Comparison of ENCODE assay signal across 11 cellular contexts in the genomic region with DNA sequence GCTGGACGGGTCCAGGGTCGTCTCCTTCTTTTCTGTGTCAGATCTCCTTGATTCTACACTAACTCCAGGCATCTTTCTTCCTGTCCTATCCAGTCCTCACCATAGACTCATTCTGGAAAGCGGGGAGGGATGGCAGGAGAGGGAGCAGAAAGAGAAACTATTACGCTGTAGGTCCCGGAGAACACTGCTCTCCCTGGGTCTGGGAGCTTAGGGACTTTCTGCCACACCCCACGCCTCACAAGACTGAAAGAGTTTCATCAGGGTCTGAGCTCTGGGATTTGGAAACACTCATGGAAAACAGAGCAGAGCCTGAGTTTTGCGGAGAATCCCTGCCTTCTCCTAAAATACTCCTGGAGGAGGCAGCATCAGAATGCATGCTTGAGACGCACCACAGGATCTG. TPM values are rescaled to one million over a fixed set of nuclear protein-coding genes. Genes with fewer than 3 reads are reported as not detected.
A peak's percentile ranks its signal among the peaks of the same experiment; 100 is the strongest.
DNase-seq lines count a peak whose midpoint lies in the region; ATAC-seq and TF ChIP-seq lines count a peak whose summit lies in the region.
"Had no signal": no experiment of that assay in that cellular context is flagged by ENCODE, and none has a peak within 500 bp of the region (broad histone marks: within the 10 kb centered on the region; RNA-seq: fewer than 3 reads in every experiment).

No MANE protein-coding gene starts in this region.

- 42% methylated on average over 8 of the region's 8 CpGs for WGBS in esophagus muscularis mucosa

- no peak overlapping the region for H3K4me2 ChIP-seq in neural progenitor cell

- intact Hi-C loops in breast epithelium (cut with DNase I; ENCODE audit: low total_unique reads): loop anchor here (10.0 kb wide), 1 partner anchor 184 kb away; no protein-coding TSS in a partner anchor
- intact Hi-C loops in MCF 10A (cut with micrococcal nuclease): loop anchor here (10.0 kb wide), 1 partner anchor 776 kb away; no protein-coding TSS in a partner anchor
- intact Hi-C loops in esophagus muscularis mucosa (cut with DNase I): no loop called here
- intact Hi-C loops in vagina (cut with DNase I): loop anchor here (10.0 kb wide), 1 partner anchor 94 kb away; no protein-coding TSS in a partner anchor

- BruUV-seq in MCF 10A (replicated peaks; lab: Mats Ljungman, UMichigan): no TSS peak

- H3K27me3 ChIP-seq in breast epithelium (no peaks in the 10 kb centered on the region), esophagus muscularis mucosa (no peaks in the 10 kb centered on the region), neural progenitor cell (no peaks in the 10 kb centered on the region), vagina (no peaks in the 10 kb centered on the region)

- H3F3A ChIP-seq in neural progenitor cell (ENCODE audit: low read depth): no peaks in the 10 kb centered on the region

- no peak overlapping the region for H3K9ac ChIP-seq in neural progenitor cell

- no peak for DNase-seq in breast epithelium (ENCODE audit: low spot score in 2 of 2)
- no peak for DNase-seq in MCF 10A (ENCODE audit: unreplicated experiment)
- no peak for DNase-seq in esophagus muscularis mucosa (ENCODE audit: extremely low spot score)
- no peak for DNase-seq in neural progenitor cell (ENCODE audit: low spot score)
- no peak for DNase-seq in vagina (ENCODE audit: extremely low spot score in 2 of 2)
- no peak for DNase-seq in stimulated activated CD4-positive, alpha-beta T cell treated with anti-CD3 and anti-CD28 coated beads, Interleukin-4, amount 100 ng/mL, for 1 hour
- DNase-seq: CD4-positive, alpha-beta memory T cell; NCI-H2171 had no signal

- H3K4me1 Mint-ChIP-seq in MCF 10A (ENCODE audit: insufficient read depth, unreplicated experiment) (peaks cover 31% of the 10 kb centered on the region), neural progenitor cell (peaks cover 14% of the 10 kb centered on the region)

- ATAC-seq in GM18502 (IDR thresholded peaks at IDR 0.05; ENCODE audit: poor library complexity, unreplicated experiment): no peak
- no peak for ATAC-seq in HG03139 (IDR thresholded peaks at IDR 0.05; ENCODE audit: unreplicated experiment)

- H3K4me3 ChIP-seq in breast epithelium: peak overlapping the region; percentile 29 to 38 (median 29)
- H3K4me3 ChIP-seq in esophagus muscularis mucosa: peak overlapping the region; percentile 35 to 53 (median 39)
- no peak overlapping the region for H3K4me3 ChIP-seq in neural progenitor cell
- peak overlapping the region; percentile 30 to 32 for H3K4me3 ChIP-seq in vagina

- TF ChIP-seq POLR2A in breast epithelium (IDR thresholded peaks at IDR 0.05): no peak
- no peak for TF ChIP-seq POLR2A in esophagus muscularis mucosa (IDR thresholded peaks at IDR 0.05; ENCODE audit: low read depth)
- no peak for TF ChIP-seq POLR2A in vagina (IDR thresholded peaks at IDR 0.05)

- H3K9me3 ChIP-seq in breast epithelium (no peaks in the 10 kb centered on the region), esophagus muscularis mucosa (no peaks in the 10 kb centered on the region), neural progenitor cell (ENCODE audit: low read depth) (no peaks in the 10 kb centered on the region), vagina (no peaks in the 10 kb centered on the region)

- peaks cover 5 to 6% of the 10 kb centered on the region in 2 donors for H3K4me1 ChIP-seq in breast epithelium
- peaks cover 24 to 54% (median 44%) of the 10 kb centered on the region in 4 donors for H3K4me1 ChIP-seq in esophagus muscularis mucosa
- H3K4me1 ChIP-seq in neural progenitor cell: no peaks in the 10 kb centered on the region
- peaks cover 27% of the 10 kb centered on the region for H3K4me1 ChIP-seq in vagina

- POLR2A ChIA-PET in MCF 10A (lab: Yijun Ruan, JAX): interaction anchor here (0.9 to 5.6 kb wide), 4 partner anchors 65 to 813 kb away, joined by 3 to 46 read pairs (median 7); no protein-coding TSS in a partner anchor

- H3K9me3 Mint-ChIP-seq in MCF 10A (ENCODE audit: unreplicated experiment) (no peaks in the 10 kb centered on the region), neural progenitor cell (no peaks in the 10 kb centered on the region)
- H3K9me3 Mint-ChIP-seq: CD4-positive, alpha-beta memory T cell had no signal

- no peaks in the 10 kb centered on the region for H4K20me1 ChIP-seq in neural progenitor cell (ENCODE audit: low read depth)

- H3K27me3 Mint-ChIP-seq in MCF 10A (ENCODE audit: insufficient read depth, unreplicated experiment): no peaks in the 10 kb centered on the region
- peaks cover 11% of the 10 kb centered on the region for H3K27me3 Mint-ChIP-seq in neural progenitor cell (ENCODE audit: insufficient read depth, low read depth)

- no peaks in the 10 kb centered on the region for H3K79me2 ChIP-seq in neural progenitor cell (ENCODE audit: low read depth)

- H3K4me3 Mint-ChIP-seq in MCF 10A (ENCODE audit: unreplicated experiment) (no peak overlapping the region), neural progenitor cell (peak overlapping the region; percentile 33)

- H3K27ac Mint-ChIP-seq in MCF 10A (ENCODE audit: low read depth, unreplicated experiment): no peak overlapping the region
- no peak overlapping the region for H3K27ac Mint-ChIP-seq in neural progenitor cell

- H3K36me3 ChIP-seq in breast epithelium (no peaks in the 10 kb centered on the region), esophagus muscularis mucosa (no peaks in the 10 kb centered on the region), neural progenitor cell (no peaks in the 10 kb centered on the region), vagina (no peaks in the 10 kb centered on the region)

- peaks cover 7% of the 10 kb centered on the region for H3K36me3 Mint-ChIP-seq in MCF 10A (ENCODE audit: insufficient read depth, unreplicated experiment)
- H3K36me3 Mint-ChIP-seq in neural progenitor cell: no peaks in the 10 kb centered on the region
- H3K36me3 Mint-ChIP-seq: CD4-positive, alpha-beta memory T cell had no signal

- peak overlapping the region; percentile 75 for H3K27ac ChIP-seq in breast epithelium
- peak overlapping the region; percentile 59 to 78 (median 76) for H3K27ac ChIP-seq in esophagus muscularis mucosa (replicated peaks in 1 of 4)
- no peak overlapping the region for H3K27ac ChIP-seq in neural progenitor cell
- H3K27ac ChIP-seq in vagina: peak overlapping the region; percentile 83
- H3K27ac ChIP-seq: HL-60 had no signal

- TF ChIP-seq CTCF in breast epithelium (IDR thresholded peaks at IDR 0.05) (no peak), MCF 10A (IDR thresholded peaks at IDR 0.05; ENCODE audit: unreplicated experiment) (no peak), esophagus muscularis mucosa (IDR thresholded peaks at IDR 0.05) (no peak), neural progenitor cell (IDR thresholded peaks at IDR 0.05) (no peak), vagina (IDR thresholded peaks at IDR 0.05) (no peak)

- TF ChIP-seq EP300 in esophagus muscularis mucosa (IDR thresholded peaks at IDR 0.05): no peak

- CTCF ChIA-PET in MCF 10A (lab: Yijun Ruan, JAX): interaction anchor here (0.6 to 2.5 kb wide), 2 partner anchors 10 to 186 kb away, joined by 3 to 10 read pairs; no protein-coding TSS in a partner anchor

- H2AFZ ChIP-seq in neural progenitor cell (replicated peaks): peak overlapping the region; percentile 52

RNA-seq across cellular contexts. Expression of gene ASB13, which starts 38.0 kb away (rescaled TPM):
- total RNA-seq in breast epithelium (10 to 100 TPM; 37.9 to 61.8 (median 42.9) TPM), MCF 10A (2022) (16.3 and 20.7 TPM in 2 replicates), esophagus muscularis mucosa (10 to 100 TPM; 15.4 to 24.0 (median 17.4) TPM), neural progenitor cell (ENCODE audit: low replicate concordance) (15.0 and 18.1 TPM in 2 replicates), vagina (17.4 TPM)

RNA-seq across cellular contexts. Expression of gene TASOR2, which starts 56.3 kb away (rescaled TPM):
- total RNA-seq in breast epithelium: 100 to 1,000 TPM in 1 of 3 donors, 10 to 100 TPM in 2; 80.5 to 115 (median 98.6) TPM
- 93.4 and 123 TPM in 2 replicates for total RNA-seq in MCF 10A (2022)
- total RNA-seq in esophagus muscularis mucosa: 10 to 100 TPM; 56.9 to 66.3 (median 63.9) TPM
- 32.7 and 39.0 TPM in 2 replicates for total RNA-seq in neural progenitor cell (ENCODE audit: low replicate concordance)
- total RNA-seq in vagina: 51.6 TPM
